ENCODE assay signal across 8 cellular contexts in the genomic region with DNA sequence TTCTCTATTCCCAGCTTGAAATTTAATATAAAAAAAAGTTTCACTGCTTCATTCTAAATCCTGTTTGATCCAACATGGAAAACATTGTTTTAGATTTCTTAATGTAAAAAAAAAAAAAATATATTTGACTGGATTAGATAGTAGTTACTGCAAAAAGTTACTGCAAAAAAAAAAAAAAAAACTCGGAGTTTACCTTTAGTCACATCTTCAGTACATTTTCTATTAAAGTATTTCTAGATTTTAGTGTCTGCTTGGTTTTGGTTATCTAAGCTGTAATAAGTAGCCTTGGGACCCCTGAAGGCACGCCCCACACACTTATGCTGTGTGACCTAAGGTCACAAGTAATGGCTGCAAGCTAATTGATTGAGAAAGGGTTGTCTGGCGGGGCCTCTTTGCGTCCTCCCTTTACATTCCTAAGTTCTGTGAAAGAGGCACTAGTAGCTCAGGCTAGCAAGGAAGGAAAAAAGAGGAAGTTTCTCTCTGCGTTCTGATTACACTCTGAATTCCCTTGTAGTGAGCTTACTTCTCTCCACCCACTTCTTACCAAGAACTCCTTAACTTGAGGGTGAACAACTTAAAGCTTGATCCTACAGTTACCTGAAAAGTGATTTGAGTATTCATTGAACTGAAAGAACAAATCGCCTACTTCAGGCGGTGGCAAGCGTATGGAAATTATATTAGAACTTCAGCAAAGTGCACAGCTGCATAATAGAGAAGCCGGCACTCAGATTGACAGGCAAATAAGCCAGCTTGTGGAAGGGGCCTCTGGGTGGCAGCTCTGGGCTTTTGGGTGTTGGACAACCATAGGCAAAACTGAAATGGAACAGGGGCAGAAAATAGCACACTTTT.
A peak's percentile ranks its signal among the peaks of the same experiment; 100 is the strongest.
DNase-seq lines count a peak whose midpoint lies in the region; ATAC-seq, FAIRE-seq and TF ChIP-seq lines count a peak whose summit lies in the region.

No MANE protein-coding gene starts in this region.

- intact Hi-C loops in endothelial cell of umbilical vein (cut with micrococcal nuclease): loop anchor here (1.0 kb wide), 3 partner anchors 47 to 112 kb away; no protein-coding TSS in a partner anchor
- intact Hi-C loops in transverse colon (cut with DNase I; ENCODE audit: low total_unique reads): no loop called here

- H2AK5ac ChIP-seq in mesenchymal stem cell (ENCODE audit: low read length, severe bottlenecking): no peak overlapping the region

- no peak overlapping the region for H4K8ac ChIP-seq in mesenchymal stem cell (ENCODE audit: low read length)

- H4K20me1 ChIP-seq in endothelial cell of umbilical vein (replicated peaks; ENCODE audit: control insufficient read depth, extremely low read depth, insufficient read depth, low read length): no peaks in the 10 kb centered on the region

- H3K27me3 ChIP-seq in endothelial cell of umbilical vein (ENCODE audit: control insufficient read depth in 2 of 2, insufficient read depth in 2 of 2, low read length in 2 of 2) (no peaks in the 10 kb centered on the region), mesenchymal stem cell (ENCODE audit: control insufficient read depth in 1 of 2, insufficient read depth in 1 of 2, low read length in 2 of 2) (no peaks in the 10 kb centered on the region), transverse colon (no peaks in the 10 kb centered on the region)

- CTCF ChIA-PET in endothelial cell of umbilical vein (lab: Charles Lee): interaction anchor here (0.7 to 4.5 kb wide), 27 partner anchors 8 to 414 kb away, joined by 3 to 57 read pairs (median 4); no protein-coding TSS in a partner anchor

- peak overlapping the region; percentile 96 for H3K4me2 ChIP-seq in endothelial cell of umbilical vein (ENCODE audit: insufficient read depth, low read length)
- H3K4me2 ChIP-seq in mesenchymal stem cell (ENCODE audit: low read length, poor library complexity, severe bottlenecking): peak overlapping the region; percentile 60

- H3K18ac ChIP-seq in mesenchymal stem cell (ENCODE audit: low read depth in 1 of 2, low read length in 2 of 2): no peak overlapping the region

- no peak overlapping the region for H2BK12ac ChIP-seq in mesenchymal stem cell (ENCODE audit: low read length in 2 of 2)

- TSS peak; percentile 38 for BruUV-seq in endothelial cell of umbilical vein (replicated peaks; lab: Mats Ljungman, UMichigan)

- peaks cover 19% of the 10 kb centered on the region for H3K79me2 ChIP-seq in endothelial cell of umbilical vein (ENCODE audit: control insufficient read depth, insufficient read depth, low read length)

- H2BK5ac ChIP-seq in mesenchymal stem cell (ENCODE audit: low read depth, low read length, poor library complexity, severe bottlenecking): peak overlapping the region; percentile 63

- DNase-seq in GF-D8 (lab: John Stamatoyannopoulos, UW) (peak; percentile 96), endothelial cell of umbilical vein (ENCODE audit: low read depth, low spot score) (peak; percentile 91), mesenchymal stem cell (peak; percentile 82), transverse colon (peak; percentile 12), NCI-H2029 treated with DMSO at 0.1 percent for 48 hours (lab: John Stamatoyannopoulos, UW) (no peak)

- WGBS in mesenchymal stem cell: 19% methylated on average over 7 of the region's 9 CpGs
- WGBS in transverse colon (ENCODE audit: low coverage in 1 of 2), 2 donors: 29 to 32% methylated on average over 9 of the region's 9 CpGs

- H2BK120ac ChIP-seq in mesenchymal stem cell (ENCODE audit: low read depth, low read length): no peak overlapping the region

- dilution Hi-C loops in endothelial cell of umbilical vein (cut with MboI; ENCODE audit: extremely low pct_ligation_motif_present, low sequenced_read_pairs): no loop called here

- ATAC-seq in HG02623 (IDR thresholded peaks at IDR 0.05; ENCODE audit: unreplicated experiment) (peak; percentile 60), HG03095 (IDR thresholded peaks at IDR 0.05; ENCODE audit: unreplicated experiment) (no peak)

- TF ChIP-seq EP300 in transverse colon (IDR thresholded peaks at IDR 0.05; ENCODE audit: low read depth): no peak

- in situ Hi-C loops in transverse colon (cut with MboI; ENCODE audit: low pct_ligation_motif_present in 1 of 4, low pct_unique_long_range_greater_than_20kb in 1 of 4, low sequenced_read_pairs in 3 of 4): no loop called here

- H3K9me1 ChIP-seq in endothelial cell of umbilical vein (replicated peaks; ENCODE audit: control insufficient read depth, extremely low read depth, insufficient read depth, low read length): no peaks in the 10 kb centered on the region

- peak; percentile 81 for FAIRE-seq in endothelial cell of umbilical vein (lab: Jason Lieb, UNC)

- H2AFZ ChIP-seq in endothelial cell of umbilical vein (ENCODE audit: low read depth, low read length) (peak overlapping the region; percentile 90), mesenchymal stem cell (ENCODE audit: low read depth, low read length) (no peak overlapping the region)

- peak; percentile 54 for TF ChIP-seq POLR2A in endothelial cell of umbilical vein (IDR thresholded peaks at IDR 0.05; ENCODE audit: low read depth, low read length)
- TF ChIP-seq POLR2A in transverse colon (IDR thresholded peaks at IDR 0.05): no peak

- H3K27ac ChIP-seq in endothelial cell of umbilical vein (ENCODE audit: insufficient read depth, low read depth, low read length) (peak overlapping the region; percentile 92), mesenchymal stem cell (ENCODE audit: low read length, poor library complexity, severe bottlenecking) (peak overlapping the region; percentile 96), transverse colon (peak overlapping the region; percentile 32 to 45 (median 38))

- H3K4ac ChIP-seq in mesenchymal stem cell (ENCODE audit: low read depth in 1 of 2, low read length in 2 of 2): no peak overlapping the region

- H3K4me3 ChIP-seq in endothelial cell of umbilical vein (replicated peaks in 1 of 3; ENCODE audit: insufficient read depth in 1 of 3, low read depth in 1 of 3, low read length in 3 of 3): peak overlapping the region; percentile 59 to 94 (median 63)
- H3K4me3 ChIP-seq in mesenchymal stem cell (ENCODE audit: insufficient read depth in 1 of 2, low read depth in 1 of 2, low read length in 2 of 2): peak overlapping the region in 1 of 2 experiments; percentile 77
- peak overlapping the region in 3 of 4 donors; percentile 2 to 21 (median 12) for H3K4me3 ChIP-seq in transverse colon

- H3K36me3 ChIP-seq in endothelial cell of umbilical vein (ENCODE audit: control insufficient read depth in 2 of 2, extremely low read depth in 1 of 2, insufficient read depth in 2 of 2, low read length in 2 of 2) (no peaks in the 10 kb centered on the region), mesenchymal stem cell (ENCODE audit: control insufficient read depth in 1 of 2, insufficient read depth in 2 of 2, low read depth in 1 of 2, low read length in 2 of 2) (no peaks in the 10 kb centered on the region), transverse colon (no peaks in the 10 kb centered on the region)

- TF ChIP-seq CTCF in endothelial cell of umbilical vein (IDR thresholded peaks at IDR 0.05; ENCODE audit: extremely low read depth in 1 of 2, insufficient read depth in 1 of 2, low read depth in 1 of 2, low read length in 2 of 2) (peak; percentile 13 to 41), transverse colon (IDR thresholded peaks at IDR 0.05) (no peak)

- H3K9me3 ChIP-seq in endothelial cell of umbilical vein (replicated peaks; ENCODE audit: control insufficient read depth, insufficient read depth, low read length) (no peaks in the 10 kb centered on the region), mesenchymal stem cell (ENCODE audit: control insufficient read depth, low read length) (no peaks in the 10 kb centered on the region), transverse colon (no peaks in the 10 kb centered on the region)

- no peak overlapping the region for H3K14ac ChIP-seq in mesenchymal stem cell (ENCODE audit: low read length in 2 of 2)

- no peak overlapping the region for H2BK15ac ChIP-seq in mesenchymal stem cell (ENCODE audit: low read depth, poor library complexity, severe bottlenecking)

- H3K9ac ChIP-seq in endothelial cell of umbilical vein (replicated peaks; ENCODE audit: extremely low read depth, insufficient read depth, low read length) (peak overlapping the region; percentile 92), mesenchymal stem cell (ENCODE audit: low read length) (peak overlapping the region; percentile 89)

- H3K4me1 ChIP-seq in endothelial cell of umbilical vein (ENCODE audit: control insufficient read depth, extremely low read depth, insufficient read depth, low read length) (peaks cover 33% of the 10 kb centered on the region), mesenchymal stem cell (ENCODE audit: control insufficient read depth, insufficient read depth, low read depth, low read length) (peaks cover 2% of the 10 kb centered on the region), transverse colon (no peaks in the 10 kb centered on the region)

- H3K79me1 ChIP-seq in mesenchymal stem cell (replicated peaks; ENCODE audit: low read length, poor library complexity, severe bottlenecking): no peaks in the 10 kb centered on the region

- no peak overlapping the region for H3K23ac ChIP-seq in mesenchymal stem cell (ENCODE audit: low read length in 2 of 2)

- no peak overlapping the region for H4K91ac ChIP-seq in mesenchymal stem cell (ENCODE audit: low read length)

- POLR2A ChIA-PET in endothelial cell of umbilical vein (lab: Charles Lee): interaction anchor here (0.6 to 2.2 kb wide), 6 partner anchors 11 to 395 kb away, joined by 3 to 20 read pairs (median 4); no protein-coding TSS in a partner anchor

TF ChIP-seq in PFSK-1, 5 proteins besides CTCF, POLR2A, EP300 and RAD21:
- TF ChIP-seq FOXP2 (optimal IDR thresholded peaks at IDR 0.05; ENCODE audit: borderline replicate concordance, extremely low read depth, extremely low read length, insufficient read depth): no peak
- TF ChIP-seq SIN3A (IDR thresholded peaks at IDR 0.05; ENCODE audit: borderline replicate concordance, insufficient read depth, low read length): peak; percentile 69; the same call in 1 of the 2 replicates

TF ChIP-seq in endothelial cell of umbilical vein, 7 proteins besides CTCF, POLR2A, EP300 and RAD21:
- TF ChIP-seq, protein P1, sequence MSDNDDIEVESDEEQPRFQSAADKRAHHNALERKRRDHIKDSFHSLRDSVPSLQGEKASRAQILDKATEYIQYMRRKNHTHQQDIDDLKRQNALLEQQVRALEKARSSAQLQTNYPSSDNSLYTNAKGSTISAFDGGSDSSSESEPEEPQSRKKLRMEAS (IDR thresholded peaks at IDR 0.05; ENCODE audit: insufficient read depth, insufficient read length): no peak
- TF ChIP-seq FOS (IDR thresholded peaks at IDR 0.05; ENCODE audit: borderline replicate concordance, insufficient read depth, low read length) (no peak), POLR2AphosphoS5 (IDR thresholded peaks at IDR 0.05; ENCODE audit: insufficient read depth, low read depth, low read length) (peak; percentile 37), EZH2 (IDR thresholded peaks at IDR 0.05; ENCODE audit: borderline replicate concordance, low read depth, low read length, severe bottlenecking) (no peak)

Comparison
In these comparisons a context has a peak if more than half of its experiments do, and no peak if none do; other contexts are left out.
1. H3K27ac ChIP-seq: peak in every context shown above with its lines; median percentile 96 in mesenchymal stem cell; 92 in endothelial cell of umbilical vein; 38 in transverse colon.
2. CTCF ChIP-seq: peak in endothelial cell of umbilical vein (2 of 2); none in transverse colon (0 of 5).